Comparison of ENCODE assay signal across 1 cellular context in the genomic region with DNA sequence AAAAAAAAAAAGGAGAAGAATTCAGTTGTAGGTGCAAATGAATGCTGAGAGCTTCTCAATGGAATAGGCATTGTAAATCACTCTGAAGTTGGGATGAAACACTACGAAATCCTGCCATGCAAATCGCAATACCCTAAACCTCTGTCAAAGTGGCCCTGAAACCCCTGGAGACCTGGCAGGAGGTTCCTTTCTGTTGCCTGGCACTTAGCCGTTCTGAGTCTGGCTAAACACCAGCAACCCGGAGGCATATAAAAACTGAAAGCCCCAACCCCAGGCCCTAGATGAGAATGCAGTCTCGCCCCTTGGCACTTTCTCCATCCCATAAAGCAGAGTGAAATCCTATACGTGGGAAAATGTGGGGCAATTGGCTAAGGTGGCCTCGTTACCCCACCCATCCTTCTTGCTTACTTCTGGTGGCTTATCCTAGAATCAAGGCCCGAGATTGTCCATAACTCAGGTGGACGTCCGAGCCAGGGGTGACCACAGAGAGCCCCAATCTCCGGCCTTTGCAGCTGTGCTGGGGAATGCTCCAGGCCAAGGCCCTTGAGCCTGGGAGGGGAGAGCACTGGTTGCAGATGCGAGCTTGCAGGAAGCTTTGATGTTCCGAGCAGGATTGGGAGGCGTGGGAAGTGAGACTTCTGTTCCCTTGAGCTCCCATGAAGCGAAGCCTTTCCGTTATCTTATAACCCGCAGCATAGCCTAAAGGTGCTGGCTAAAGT.
TF ChIP-seq lines count a peak whose summit lies in the region.

No MANE protein-coding gene starts in this region.

TF ChIP-seq in H1, 55 proteins besides CTCF, POLR2A, EP300 and RAD21:
- TF ChIP-seq CHD1 (IDR thresholded peaks at IDR 0.05; ENCODE audit: low read depth, low read length) (no peak), E2F6 (IDR thresholded peaks at IDR 0.05) (peak; percentile 2; the same call in 1 of the 2 replicates), TAF1 (IDR thresholded peaks at IDR 0.05; ENCODE audit: low read depth, low read length) (0 out of 2 replicates have a peak, but pooled peaks have one; percentile 9), KDM1A (IDR thresholded peaks at IDR 0.05; ENCODE audit: borderline replicate concordance, low read length) (peak; percentile 98; the same call in 1 of the 2 replicates), YY1 (IDR thresholded peaks at IDR 0.05; ENCODE audit: low read depth, low read length) (no peak), HDAC2 (IDR thresholded peaks at IDR 0.05; ENCODE audit: borderline replicate concordance in 1 of 2, low read depth in 2 of 2, low read length in 2 of 2) (0 out of 4 replicates have a peak, but pooled peaks of 1 of the 2 experiments have one; percentile 9)
